ENCODE assay signal across 27 cellular contexts in the genomic region with DNA sequence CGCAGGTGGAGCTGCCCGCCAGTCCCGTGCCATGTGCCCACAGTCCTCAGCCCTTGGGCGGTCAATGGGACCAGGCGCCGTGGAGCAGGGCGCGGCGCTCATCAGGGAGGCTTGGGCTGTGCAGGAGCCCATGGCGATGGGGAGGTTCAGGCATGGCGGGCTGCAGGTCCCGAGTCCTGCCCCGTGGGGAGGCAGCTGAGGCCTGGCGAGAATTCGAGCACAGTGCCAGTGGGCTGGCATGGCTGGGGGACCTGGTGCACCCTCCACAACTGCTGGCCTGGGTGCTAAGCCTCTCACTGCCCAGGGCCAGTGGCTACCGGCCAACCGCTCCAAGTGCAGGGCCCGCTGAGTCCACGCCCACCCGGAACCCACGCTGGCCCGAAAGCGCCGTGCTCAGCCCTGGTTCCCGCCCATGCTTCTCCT.
"Had no signal": no experiment of that assay in that cellular context is flagged by ENCODE, and none has a peak within 500 bp of the region (broad histone marks: within the 10 kb centered on the region; RNA-seq: fewer than 3 reads in every experiment).

No MANE protein-coding gene starts in this region.

- ATAC-seq: foreskin keratinocyte; gastroesophageal sphincter; heart right ventricle; left ventricle myocardium superior; mucosa of descending colon; natural killer cell treated with Interleukin-12 subunit alpha and Interleukin-12 subunit beta and Interleukin-15 and Interleukin-18, amount 100 ng/mL, for 72 hours had no signal

- H3K27ac ChIP-seq: colonic mucosa, esophagus muscularis mucosa, foreskin keratinocyte, gastroesophageal sphincter, heart right ventricle, parathyroid adenoma, prostate gland, right atrium auricular region, sigmoid colon, thoracic aorta, tibial nerve, upper lobe of left lung had no signal

- H3K9me3 ChIP-seq: colonic mucosa, prostate gland, right atrium auricular region, thoracic aorta had no signal

- H3K4me3 Mint-ChIP-seq: dendritic cell treated with granulocyte-macrophage colony-stimulating factor and Interleukin-4, amounts not matched to agents 40 ng/mL and 50 ng/mL, for 4 days; mesothelial cell of epicardium; naive B cell; natural killer cell treated with Interleukin-12 subunit alpha and Interleukin-12 subunit beta and Interleukin-15 and Interleukin-18, amount 100 ng/mL, for 72 hours; neural crest cell had no signal

- H3K36me3 ChIP-seq: colonic mucosa, esophagus muscularis mucosa, gastroesophageal sphincter, heart right ventricle, prostate gland, right atrium auricular region, sigmoid colon, thoracic aorta, tibial nerve, upper lobe of left lung had no signal

- H3K27me3 Mint-ChIP-seq: dendritic cell treated with granulocyte-macrophage colony-stimulating factor and Interleukin-4, amounts not matched to agents 40 ng/mL and 50 ng/mL, for 4 days; naive B cell; natural killer cell treated with Interleukin-12 subunit alpha and Interleukin-12 subunit beta and Interleukin-15 and Interleukin-18, amount 100 ng/mL, for 72 hours had no signal

- H3K27ac Mint-ChIP-seq: dendritic cell treated with granulocyte-macrophage colony-stimulating factor and Interleukin-4, amounts not matched to agents 40 ng/mL and 50 ng/mL, for 4 days; mesothelial cell of epicardium; naive B cell; natural killer cell treated with Interleukin-12 subunit alpha and Interleukin-12 subunit beta and Interleukin-15 and Interleukin-18, amount 100 ng/mL, for 72 hours had no signal

- H3K27me3 ChIP-seq: colonic mucosa, esophagus muscularis mucosa, foreskin keratinocyte, gastroesophageal sphincter, heart right ventricle, right atrium auricular region, sigmoid colon, tibial nerve, upper lobe of left lung had no signal

- H3K4me3 ChIP-seq: colonic mucosa, esophagus muscularis mucosa, gastroesophageal sphincter, heart right ventricle, mucosa of descending colon, prostate gland, right atrium auricular region, sigmoid colon, thoracic aorta, tibial nerve, upper lobe of left lung had no signal

- DNase-seq: caudate nucleus; colonic mucosa; effector memory CD4-positive, alpha-beta T cell; foreskin keratinocyte; hippocampal formation; kidney glomerular epithelial cell; left ventricle myocardium superior; mesenchymal stem cell; naive B cell; sigmoid colon; stimulated activated CD4-positive, alpha-beta T cell treated with anti-CD3 and anti-CD28 coated beads, Interleukin-15, amount 100 ng/mL, for 24 hours; stimulated activated CD4-positive, alpha-beta T cell treated with anti-CD3 and anti-CD28 coated beads, Interleukin-2, amount 100 ng/mL, for 48 hours; stimulated activated naive CD4-positive, alpha-beta T cell had no signal

- H3K4me1 ChIP-seq: colonic mucosa, esophagus muscularis mucosa, foreskin keratinocyte, gastroesophageal sphincter, heart right ventricle, parathyroid adenoma, prostate gland, right atrium auricular region, sigmoid colon, tibial nerve, upper lobe of left lung had no signal

- H3K4me1 Mint-ChIP-seq: neural crest cell had no signal
